ENCODE assay signal across 8 cellular contexts in the genomic region with DNA sequence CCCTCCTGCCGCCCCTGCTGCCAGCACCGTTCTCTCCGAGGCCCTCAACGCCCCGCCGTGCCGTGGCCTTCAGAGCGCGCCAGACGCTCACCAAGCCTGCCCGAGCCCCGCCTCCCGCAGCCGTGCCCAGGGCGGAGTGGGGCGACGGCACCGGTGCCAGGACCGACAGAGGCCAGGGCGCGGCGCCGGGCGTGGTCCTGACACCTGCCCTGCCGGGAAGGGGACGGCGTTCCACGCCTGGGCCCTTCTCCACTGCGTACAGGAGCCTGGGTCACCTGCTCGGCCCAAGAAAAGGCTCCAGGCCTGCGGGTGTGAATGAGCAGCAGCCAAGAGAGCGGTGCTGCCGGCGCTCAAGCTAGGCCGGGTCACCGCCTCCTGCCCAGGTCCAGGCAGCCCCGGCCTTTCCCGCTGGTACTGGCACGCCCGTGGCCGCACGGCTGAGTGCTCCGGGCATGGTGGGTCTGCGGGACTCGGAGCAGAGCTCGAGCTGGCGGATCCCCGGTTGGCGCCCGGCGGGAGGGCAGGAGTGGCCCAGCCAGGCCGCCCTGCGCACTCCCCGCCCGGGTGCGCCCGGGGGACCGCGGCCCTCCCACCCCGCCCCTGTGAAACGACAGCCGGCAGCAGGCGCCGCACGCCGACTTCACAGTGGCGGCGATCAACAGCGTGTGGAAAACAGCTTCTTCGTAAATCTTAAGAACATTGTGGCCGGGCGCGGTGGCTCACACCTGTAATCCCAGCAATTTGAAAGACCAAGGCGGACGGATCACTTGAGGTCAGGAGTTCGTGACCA. TPM values are rescaled to one million over a fixed set of nuclear protein-coding genes. Genes with fewer than 3 reads are reported as not detected.
DNase-seq lines count a peak whose midpoint lies in the region; ATAC-seq, FAIRE-seq and TF ChIP-seq lines count a peak whose summit lies in the region.

No MANE protein-coding gene starts in this region.

- CTCF ChIA-PET in CD8-positive, alpha-beta T cell (lab: Charles Lee) = no interaction called here
- CTCF ChIA-PET in endothelial cell of umbilical vein (lab: Charles Lee) = interaction anchor here (2.0 to 2.5 kb wide), 3 partner anchors 12 to 1204 kb away, joined by 5 to 15 read pairs (median 5); no protein-coding TSS in a partner anchor

- peak overlapping the region; percentile 62 for H3K4me3 ChIP-seq in CD8-positive, alpha-beta T cell (ENCODE audit: low read depth, low read length)
- no peak overlapping the region for H3K4me3 ChIP-seq in SU-DHL-6 (ENCODE audit: insufficient read depth, low read length, poor library complexity, severe bottlenecking)
- peak overlapping the region in 2 of 3 experiments; percentile 16 to 56 for H3K4me3 ChIP-seq in endothelial cell of umbilical vein (replicated peaks in 1 of 3; ENCODE audit: insufficient read depth in 1 of 3, low read depth in 1 of 3, low read length in 3 of 3)

- H3K36me3 Mint-ChIP-seq in CD8-positive, alpha-beta T cell = peaks cover 3% of the 10 kb centered on the region
- peaks cover 14 to 16% of the 10 kb centered on the region in 2 donors for H3K36me3 Mint-ChIP-seq in naive B cell

- no peak overlapping the region for H3K27ac ChIP-seq in CD8-positive, alpha-beta T cell (ENCODE audit: low read depth, low read length)
- H3K27ac ChIP-seq in SU-DHL-6 (ENCODE audit: low read depth, low read length) (no peak overlapping the region), endothelial cell of umbilical vein (ENCODE audit: insufficient read depth, low read depth, low read length) (no peak overlapping the region)

- H3K9me3 Mint-ChIP-seq in CD8-positive, alpha-beta T cell = peaks cover 13% of the 10 kb centered on the region
- peaks cover 11 to 29% (median 18%) of the 10 kb centered on the region in 7 donors for H3K9me3 Mint-ChIP-seq in naive B cell

- no peak overlapping the region for H2AFZ ChIP-seq in SU-DHL-6 (ENCODE audit: low read depth, low read length, severe bottlenecking)
- peak overlapping the region; percentile 64 for H2AFZ ChIP-seq in endothelial cell of umbilical vein (ENCODE audit: low read depth, low read length)

- POLR2A ChIA-PET in CD8-positive, alpha-beta T cell (lab: Charles Lee) = no interaction called here
- POLR2A ChIA-PET in endothelial cell of umbilical vein (lab: Charles Lee) = interaction anchor here (0.7 kb wide), 1 partner anchor 1725 kb away, joined by 4 read pairs; no protein-coding TSS in a partner anchor

- H3K4me3 Mint-ChIP-seq in CD8-positive, alpha-beta T cell = peak overlapping the region; percentile 86
- peak overlapping the region; percentile 80 to 96 (median 92) for H3K4me3 Mint-ChIP-seq in naive B cell

- H3K27me3 ChIP-seq in CD8-positive, alpha-beta T cell (ENCODE audit: insufficient read depth, low read length) = peaks cover 40% of the 10 kb centered on the region
- H3K27me3 ChIP-seq in SU-DHL-6 (ENCODE audit: low read length) (no peaks in the 10 kb centered on the region), endothelial cell of umbilical vein (ENCODE audit: control insufficient read depth in 2 of 2, insufficient read depth in 2 of 2, low read length in 2 of 2) (peaks cover 41 to 55% of the 10 kb centered on the region in 2 experiments)

- H3K9me3 ChIP-seq in CD8-positive, alpha-beta T cell (ENCODE audit: low read length) = peaks cover 11% of the 10 kb centered on the region
- no peaks in the 10 kb centered on the region for H3K9me3 ChIP-seq in SU-DHL-6 (ENCODE audit: insufficient read depth, low read length)
- H3K9me3 ChIP-seq in endothelial cell of umbilical vein (replicated peaks; ENCODE audit: control insufficient read depth, insufficient read depth, low read length) = no peaks in the 10 kb centered on the region

- H3K4me2 ChIP-seq in SU-DHL-6 (ENCODE audit: low read depth, low read length, poor library complexity, severe bottlenecking) (peak overlapping the region; percentile 81), endothelial cell of umbilical vein (ENCODE audit: insufficient read depth, low read length) (peak overlapping the region; percentile 30)

- peaks cover 68% of the 10 kb centered on the region for H3K27me3 Mint-ChIP-seq in CD8-positive, alpha-beta T cell (ENCODE audit: low read depth)
- peaks cover 52 to 76% (median 63%) of the 10 kb centered on the region in 3 donors for H3K27me3 Mint-ChIP-seq in naive B cell

- ATAC-seq in CD8-positive, alpha-beta T cell = no peak
- ATAC-seq in naive B cell (ENCODE audit: low read depth in 2 of 2) (no peak), HG03159 (IDR thresholded peaks at IDR 0.05; ENCODE audit: unreplicated experiment) (no peak), HG03354 (IDR thresholded peaks at IDR 0.05; ENCODE audit: poor library complexity, severe bottlenecking, unreplicated experiment) (no peak)

- dilution Hi-C loops in endothelial cell of umbilical vein (cut with MboI; ENCODE audit: extremely low pct_ligation_motif_present, low sequenced_read_pairs) = no loop called here

- no peaks in the 10 kb centered on the region for H4K20me1 ChIP-seq in SU-DHL-6 (ENCODE audit: low read depth, low read length)
- no peaks in the 10 kb centered on the region for H4K20me1 ChIP-seq in endothelial cell of umbilical vein (replicated peaks; ENCODE audit: control insufficient read depth, extremely low read depth, insufficient read depth, low read length)

- no peaks in the 10 kb centered on the region for H3K79me2 ChIP-seq in SU-DHL-6 (ENCODE audit: insufficient read depth, low read length)
- no peaks in the 10 kb centered on the region for H3K79me2 ChIP-seq in endothelial cell of umbilical vein (ENCODE audit: control insufficient read depth, insufficient read depth, low read length)

- no TSS peak for BruUV-seq in endothelial cell of umbilical vein (replicated peaks; lab: Mats Ljungman, UMichigan)

- H3K9me2 ChIP-seq in SU-DHL-6 (replicated peaks; ENCODE audit: insufficient read depth, low read length) = no peaks in the 10 kb centered on the region

- FAIRE-seq in endothelial cell of umbilical vein (lab: Jason Lieb, UNC) (no peak), GM12892 (lab: Jason Lieb, UNC) (no peak)

- H3K4me1 ChIP-seq in CD8-positive, alpha-beta T cell (ENCODE audit: insufficient read depth, low read length) = peaks cover 37% of the 10 kb centered on the region
- H3K4me1 ChIP-seq in endothelial cell of umbilical vein (ENCODE audit: control insufficient read depth, extremely low read depth, insufficient read depth, low read length) = peaks cover 12% of the 10 kb centered on the region

- peak in 4 of 7 experiments; percentile 41 to 62 (median 50) for DNase-seq in CD8-positive, alpha-beta T cell
- DNase-seq in endothelial cell of umbilical vein (ENCODE audit: low read depth, low spot score) = no peak
- DNase-seq in naive B cell = no peak
- DNase-seq in GM12892 (ENCODE audit: insufficient read length) = no peak
- DNase-seq in DMS114 treated with DMSO at 0.1 percent for 48 hours (lab: John Stamatoyannopoulos, UW; ENCODE audit: unreplicated experiment) = no peak

- H3K9ac ChIP-seq in SU-DHL-6 (ENCODE audit: low read length) = no peak overlapping the region
- no peak overlapping the region for H3K9ac ChIP-seq in endothelial cell of umbilical vein (replicated peaks; ENCODE audit: extremely low read depth, insufficient read depth, low read length)

- H3F3A ChIP-seq in SU-DHL-6 (ENCODE audit: insufficient read depth) = no peaks in the 10 kb centered on the region

- H3K9me1 ChIP-seq in endothelial cell of umbilical vein (replicated peaks; ENCODE audit: control insufficient read depth, extremely low read depth, insufficient read depth, low read length) = no peaks in the 10 kb centered on the region

- H3K27ac Mint-ChIP-seq in CD8-positive, alpha-beta T cell = no peak overlapping the region
- peak overlapping the region in 5 of 6 donors; percentile 54 to 93 (median 80) for H3K27ac Mint-ChIP-seq in naive B cell

- TF ChIP-seq CTCF in CD8-positive, alpha-beta T cell (IDR thresholded peaks at IDR 0.05) = no peak
- TF ChIP-seq CTCF in SU-DHL-6 (IDR thresholded peaks at IDR 0.05; ENCODE audit: insufficient read depth, low read length, poor library complexity, severe bottlenecking) (no peak), endothelial cell of umbilical vein (IDR thresholded peaks at IDR 0.05; ENCODE audit: extremely low read depth in 1 of 2, insufficient read depth in 1 of 2, low read depth in 1 of 2, low read length in 2 of 2) (no peak)

- peaks cover 41% of the 10 kb centered on the region for H3K4me1 Mint-ChIP-seq in CD8-positive, alpha-beta T cell (ENCODE audit: low read depth)
- peaks cover 17 to 42% (median 36%) of the 10 kb centered on the region in 3 donors for H3K4me1 Mint-ChIP-seq in naive B cell

- H3K36me3 ChIP-seq in CD8-positive, alpha-beta T cell (ENCODE audit: insufficient read depth, low read length) = no peaks in the 10 kb centered on the region
- H3K36me3 ChIP-seq in SU-DHL-6 (ENCODE audit: low read length) = no peaks in the 10 kb centered on the region
- no peaks in the 10 kb centered on the region for H3K36me3 ChIP-seq in endothelial cell of umbilical vein (ENCODE audit: control insufficient read depth in 2 of 2, extremely low read depth in 1 of 2, insufficient read depth in 2 of 2, low read length in 2 of 2)

- TF ChIP-seq POLR2A in endothelial cell of umbilical vein (IDR thresholded peaks at IDR 0.05; ENCODE audit: low read depth, low read length) (no peak), GM12892 (IDR thresholded peaks at IDR 0.05; ENCODE audit: low read depth, low read length) (no peak)

- intact Hi-C loops in CD8-positive, alpha-beta T cell (cut with DNase I, micrococcal nuclease) = no loop called here
- intact Hi-C loops in endothelial cell of umbilical vein (cut with micrococcal nuclease) = no loop called here

TF ChIP-seq in endothelial cell of umbilical vein, 7 proteins besides CTCF, POLR2A, EP300 and RAD21:
- TF ChIP-seq EZH2 (IDR thresholded peaks at IDR 0.05; ENCODE audit: borderline replicate concordance, low read depth, low read length, severe bottlenecking) = peak; percentile 44
- no peak for TF ChIP-seq POLR2AphosphoS5 (IDR thresholded peaks at IDR 0.05; ENCODE audit: insufficient read depth, low read depth, low read length)

RNA-seq across cellular contexts. Expression of a gene that starts 4.2 kb away (rescaled TPM):
- not detected for total RNA-seq in CD8-positive, alpha-beta T cell
- not detected in 2 replicates for total RNA-seq in endothelial cell of umbilical vein
- polyA plus RNA-seq in endothelial cell of umbilical vein (not detected in 2 replicates), naive B cell (ENCODE audit: low read depth in 6 of 6) (under 1 TPM in 2 of 6 donors, not detected in 4; 0.09 to 0.23 TPM)
- polyA plus RNA-seq in endothelial cell of umbilical vein (2011; cell fraction: cytosol; rRNA removed) = not detected in 2 replicates
- not detected in 2 replicates for polyA plus RNA-seq in endothelial cell of umbilical vein (2011; cell fraction: nucleus; rRNA removed)
- polyA plus RNA-seq in endothelial cell of umbilical vein (2012) = not detected in 2 replicates
- polyA minus RNA-seq in endothelial cell of umbilical vein = 0.47 TPM in 1 of 2 replicates, not detected in the other
- polyA minus RNA-seq in endothelial cell of umbilical vein (2011; cell fraction: cytosol; rRNA and poly(A)+ RNA removed) = not detected
- not detected in 2 replicates for polyA minus RNA-seq in endothelial cell of umbilical vein (2011; cell fraction: nucleus; rRNA and poly(A)+ RNA removed)
- not detected for polyA plus RNA-seq in GM12892 (2012; ENCODE audit: missing spikeins)

Comparison
In these comparisons a context has a peak if more than half of its experiments do, and no peak if none do; other contexts are left out.
1. DNase-seq: peak in CD8-positive, alpha-beta T cell (4 of 7); none in endothelial cell of umbilical vein (single experiment), naive B cell (single experiment), GM12892 (single experiment) and DMS114 treated with DMSO at 0.1 percent for 48 hours (single experiment).